ENCODE assay signal across 22 cellular contexts in the genomic region with DNA sequence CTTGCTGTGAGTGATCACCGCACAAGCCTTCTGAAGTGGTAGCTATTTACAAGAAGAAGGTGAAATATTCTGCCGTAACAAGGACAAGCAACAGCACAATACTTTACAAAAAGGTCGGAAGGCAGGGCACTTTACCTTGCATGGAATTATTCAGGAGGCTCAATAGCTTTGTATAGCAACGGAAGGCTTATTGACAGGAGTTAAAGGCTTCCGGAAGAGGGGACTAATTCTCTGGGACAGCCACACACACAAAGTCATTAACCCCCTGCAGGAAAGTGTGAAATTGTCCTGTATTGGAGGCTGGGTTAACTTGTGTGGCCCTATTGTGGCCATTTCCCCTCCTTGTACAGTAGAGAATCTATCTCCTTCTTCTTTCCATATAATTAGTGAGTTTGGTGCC.
DNase-seq lines count a peak whose midpoint lies in the region; ATAC-seq and TF ChIP-seq lines count a peak whose summit lies in the region.
"Had no signal": no experiment of that assay in that cellular context is flagged by ENCODE, and none has a peak within 500 bp of the region (broad histone marks: within the 10 kb centered on the region; RNA-seq: fewer than 3 reads in every experiment).

No MANE protein-coding gene starts in this region.

- POLR2A ChIA-PET in WTC11 (lab: Charles Lee): interaction anchor here (0.7 to 1.8 kb wide), 6 partner anchors 10 to 215 kb away, joined by 3 to 5 read pairs (median 4); a partner anchor contains a TSS

- H3K4me3 Mint-ChIP-seq in WTC11 (peak overlapping the region; percentile 28), nephron progenitor cell (peak overlapping the region; percentile 24)
- H3K4me3 Mint-ChIP-seq: CD4-positive, alpha-beta memory T cell had no signal

- H3K27me3 Mint-ChIP-seq in WTC11 (ENCODE audit: low read depth) (no peaks in the 10 kb centered on the region), nephron progenitor cell (ENCODE audit: low read depth, poor library complexity) (peaks cover 6% of the 10 kb centered on the region)
- H3K27me3 Mint-ChIP-seq: CD4-positive, alpha-beta memory T cell had no signal

- no peak for TF ChIP-seq CTCF in WTC11 (IDR thresholded peaks at IDR 0.05)
- TF ChIP-seq CTCF in nephron progenitor cell (IDR thresholded peaks at IDR 0.05): no peak

- H3K36me3 Mint-ChIP-seq in WTC11: no peaks in the 10 kb centered on the region
- H3K36me3 Mint-ChIP-seq in nephron progenitor cell (ENCODE audit: low read depth): no peaks in the 10 kb centered on the region
- H3K36me3 Mint-ChIP-seq: CD4-positive, alpha-beta memory T cell had no signal

- CTCF ChIA-PET in WTC11 (lab: Charles Lee): interaction anchor here (0.7 to 1.7 kb wide), 7 partner anchors 9 to 198 kb away, joined by 3 to 14 read pairs (median 4); a partner anchor contains a TSS

- H3K9me3 Mint-ChIP-seq in WTC11 (no peaks in the 10 kb centered on the region), nephron progenitor cell (no peaks in the 10 kb centered on the region)

- H3K27ac Mint-ChIP-seq in WTC11 (peak overlapping the region; percentile 99), nephron progenitor cell (no peak overlapping the region)
- H3K27ac Mint-ChIP-seq: CD4-positive, alpha-beta memory T cell had no signal

- DNase-seq in ELF-1 (ENCODE audit: low read depth, low spot score) (peak; percentile 82), WTC11 (ENCODE audit: low spot score) (peak; percentile 19), iPS DF 4.7 (ENCODE audit: extremely low read depth, low spot score) (peak; percentile 99), nephron progenitor cell (no peak), NCI-H1436 (lab: John Stamatoyannopoulos, UW) (no peak), pons (ENCODE audit: low spot score) (no peak)
- DNase-seq: Caco-2; CD4-positive, alpha-beta memory T cell; DMS 273 treated with DMSO at 0.1 percent for 48 hours; DMS79 treated with DMSO at 0.1 percent for 48 hours; GM23248; Kasumi-1; NCI-H1417; NCI-H187; NCI-H510A; NCI-H774; NK-92 treated with Interleukin-12 subunit alpha and Interleukin-12 subunit beta, amount 100 ng/mL, for 24 hours had no signal

- ATAC-seq in WTC11 (peak; percentile 74), GM19023 (IDR thresholded peaks at IDR 0.05; ENCODE audit: unreplicated experiment) (no peak), HG03175 (IDR thresholded peaks at IDR 0.05; ENCODE audit: unreplicated experiment) (no peak)
- ATAC-seq: HCT116, Panc1, SK-N-SH treated with all-trans-retinoic acid at 6 μM for 48 hours had no signal

- H3K4me1 Mint-ChIP-seq in WTC11 (peaks cover 83% of the 10 kb centered on the region), nephron progenitor cell (peaks cover 61% of the 10 kb centered on the region)

TF ChIP-seq in WTC11, 78 proteins besides CTCF, POLR2A, EP300 and RAD21 (continues in another document):
- TF ChIP-seq ESRRA (CRISPR knock-in tag; IDR thresholded peaks at IDR 0.05; ENCODE audit: borderline replicate concordance): no peak; the same call in 1 of the 2 replicates
- TF ChIP-seq, protein P1, sequence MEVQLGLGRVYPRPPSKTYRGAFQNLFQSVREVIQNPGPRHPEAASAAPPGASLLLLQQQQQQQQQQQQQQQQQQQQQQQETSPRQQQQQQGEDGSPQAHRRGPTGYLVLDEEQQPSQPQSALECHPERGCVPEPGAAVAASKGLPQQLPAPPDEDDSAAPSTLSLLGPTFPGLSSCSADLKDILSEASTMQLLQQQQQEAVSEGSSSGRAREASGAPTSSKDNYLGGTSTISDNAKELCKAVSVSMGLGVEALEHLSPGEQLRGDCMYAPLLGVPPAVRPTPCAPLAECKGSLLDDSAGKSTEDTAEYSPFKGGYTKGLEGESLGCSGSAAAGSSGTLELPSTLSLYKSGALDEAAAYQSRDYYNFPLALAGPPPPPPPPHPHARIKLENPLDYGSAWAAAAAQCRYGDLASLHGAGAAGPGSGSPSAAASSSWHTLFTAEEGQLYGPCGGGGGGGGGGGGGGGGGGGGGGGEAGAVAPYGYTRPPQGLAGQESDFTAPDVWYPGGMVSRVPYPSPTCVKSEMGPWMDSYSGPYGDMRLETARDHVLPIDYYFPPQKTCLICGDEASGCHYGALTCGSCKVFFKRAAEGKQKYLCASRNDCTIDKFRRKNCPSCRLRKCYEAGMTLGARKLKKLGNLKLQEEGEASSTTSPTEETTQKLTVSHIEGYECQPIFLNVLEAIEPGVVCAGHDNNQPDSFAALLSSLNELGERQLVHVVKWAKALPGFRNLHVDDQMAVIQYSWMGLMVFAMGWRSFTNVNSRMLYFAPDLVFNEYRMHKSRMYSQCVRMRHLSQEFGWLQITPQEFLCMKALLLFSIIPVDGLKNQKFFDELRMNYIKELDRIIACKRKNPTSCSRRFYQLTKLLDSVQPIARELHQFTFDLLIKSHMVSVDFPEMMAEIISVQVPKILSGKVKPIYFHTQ (CRISPR knock-in tag; IDR thresholded peaks at IDR 0.05): no peak
- TF ChIP-seq, protein P2, sequence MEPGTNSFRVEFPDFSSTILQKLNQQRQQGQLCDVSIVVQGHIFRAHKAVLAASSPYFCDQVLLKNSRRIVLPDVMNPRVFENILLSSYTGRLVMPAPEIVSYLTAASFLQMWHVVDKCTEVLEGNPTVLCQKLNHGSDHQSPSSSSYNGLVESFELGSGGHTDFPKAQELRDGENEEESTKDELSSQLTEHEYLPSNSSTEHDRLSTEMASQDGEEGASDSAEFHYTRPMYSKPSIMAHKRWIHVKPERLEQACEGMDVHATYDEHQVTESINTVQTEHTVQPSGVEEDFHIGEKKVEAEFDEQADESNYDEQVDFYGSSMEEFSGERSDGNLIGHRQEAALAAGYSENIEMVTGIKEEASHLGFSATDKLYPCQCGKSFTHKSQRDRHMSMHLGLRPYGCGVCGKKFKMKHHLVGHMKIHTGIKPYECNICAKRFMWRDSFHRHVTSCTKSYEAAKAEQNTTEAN (CRISPR knock-in tag; IDR thresholded peaks at IDR 0.05): peak; percentile 96; the same call in 1 of the 2 replicates
- no peak for TF ChIP-seq GTF2I (CRISPR knock-in tag; conservative IDR thresholded peaks at IDR 0.05)
- no peak for TF ChIP-seq CREB1 (CRISPR knock-in tag; IDR thresholded peaks at IDR 0.05)
- TF ChIP-seq FOXJ3 (CRISPR knock-in tag; IDR thresholded peaks at IDR 0.05; ENCODE audit: borderline replicate concordance): no peak
- TF ChIP-seq, protein P3, sequence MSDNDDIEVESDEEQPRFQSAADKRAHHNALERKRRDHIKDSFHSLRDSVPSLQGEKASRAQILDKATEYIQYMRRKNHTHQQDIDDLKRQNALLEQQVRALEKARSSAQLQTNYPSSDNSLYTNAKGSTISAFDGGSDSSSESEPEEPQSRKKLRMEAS (CRISPR knock-in tag; IDR thresholded peaks at IDR 0.05): peak; percentile 71; the same call in 1 of the 2 replicates
- TF ChIP-seq EMX1 (CRISPR knock-in tag; IDR thresholded peaks at IDR 0.05): no peak
- TF ChIP-seq ZNF263 (CRISPR knock-in tag; IDR thresholded peaks at IDR 0.05; ENCODE audit: low read depth): no peak
- TF ChIP-seq ZNF671 (CRISPR knock-in tag; IDR thresholded peaks at IDR 0.05): no peak
- TF ChIP-seq ZNF138 (CRISPR knock-in tag; conservative IDR thresholded peaks at IDR 0.05): no peak
- TF ChIP-seq NR1H2 (CRISPR knock-in tag; IDR thresholded peaks at IDR 0.05): no peak
- no peak for TF ChIP-seq NFYB (CRISPR knock-in tag; conservative IDR thresholded peaks at IDR 0.05; ENCODE audit: low read depth)
- TF ChIP-seq, protein P4, sequence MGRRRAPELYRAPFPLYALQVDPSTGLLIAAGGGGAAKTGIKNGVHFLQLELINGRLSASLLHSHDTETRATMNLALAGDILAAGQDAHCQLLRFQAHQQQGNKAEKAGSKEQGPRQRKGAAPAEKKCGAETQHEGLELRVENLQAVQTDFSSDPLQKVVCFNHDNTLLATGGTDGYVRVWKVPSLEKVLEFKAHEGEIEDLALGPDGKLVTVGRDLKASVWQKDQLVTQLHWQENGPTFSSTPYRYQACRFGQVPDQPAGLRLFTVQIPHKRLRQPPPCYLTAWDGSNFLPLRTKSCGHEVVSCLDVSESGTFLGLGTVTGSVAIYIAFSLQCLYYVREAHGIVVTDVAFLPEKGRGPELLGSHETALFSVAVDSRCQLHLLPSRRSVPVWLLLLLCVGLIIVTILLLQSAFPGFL (CRISPR knock-in tag; IDR thresholded peaks at IDR 0.05; ENCODE audit: borderline replicate concordance): no peak
- no peak for TF ChIP-seq IRF2 (CRISPR knock-in tag; IDR thresholded peaks at IDR 0.05; ENCODE audit: borderline replicate concordance, low read depth)
- TF ChIP-seq, protein P5, sequence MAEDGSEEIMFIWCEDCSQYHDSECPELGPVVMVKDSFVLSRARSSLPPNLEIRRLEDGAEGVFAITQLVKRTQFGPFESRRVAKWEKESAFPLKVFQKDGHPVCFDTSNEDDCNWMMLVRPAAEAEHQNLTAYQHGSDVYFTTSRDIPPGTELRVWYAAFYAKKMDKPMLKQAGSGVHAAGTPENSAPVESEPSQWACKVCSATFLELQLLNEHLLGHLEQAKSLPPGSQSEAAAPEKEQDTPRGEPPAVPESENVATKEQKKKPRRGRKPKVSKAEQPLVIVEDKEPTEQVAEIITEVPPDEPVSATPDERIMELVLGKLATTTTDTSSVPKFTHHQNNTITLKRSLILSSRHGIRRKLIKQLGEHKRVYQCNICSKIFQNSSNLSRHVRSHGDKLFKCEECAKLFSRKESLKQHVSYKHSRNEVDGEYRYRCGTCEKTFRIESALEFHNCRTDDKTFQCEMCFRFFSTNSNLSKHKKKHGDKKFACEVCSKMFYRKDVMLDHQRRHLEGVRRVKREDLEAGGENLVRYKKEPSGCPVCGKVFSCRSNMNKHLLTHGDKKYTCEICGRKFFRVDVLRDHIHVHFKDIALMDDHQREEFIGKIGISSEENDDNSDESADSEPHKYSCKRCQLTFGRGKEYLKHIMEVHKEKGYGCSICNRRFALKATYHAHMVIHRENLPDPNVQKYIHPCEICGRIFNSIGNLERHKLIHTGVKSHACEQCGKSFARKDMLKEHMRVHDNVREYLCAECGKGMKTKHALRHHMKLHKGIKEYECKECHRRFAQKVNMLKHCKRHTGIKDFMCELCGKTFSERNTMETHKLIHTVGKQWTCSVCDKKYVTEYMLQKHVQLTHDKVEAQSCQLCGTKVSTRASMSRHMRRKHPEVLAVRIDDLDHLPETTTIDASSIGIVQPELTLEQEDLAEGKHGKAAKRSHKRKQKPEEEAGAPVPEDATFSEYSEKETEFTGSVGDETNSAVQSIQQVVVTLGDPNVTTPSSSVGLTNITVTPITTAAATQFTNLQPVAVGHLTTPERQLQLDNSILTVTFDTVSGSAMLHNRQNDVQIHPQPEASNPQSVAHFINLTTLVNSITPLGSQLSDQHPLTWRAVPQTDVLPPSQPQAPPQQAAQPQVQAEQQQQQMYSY (CRISPR knock-in tag; IDR thresholded peaks at IDR 0.05): no peak
- TF ChIP-seq, protein P6, sequence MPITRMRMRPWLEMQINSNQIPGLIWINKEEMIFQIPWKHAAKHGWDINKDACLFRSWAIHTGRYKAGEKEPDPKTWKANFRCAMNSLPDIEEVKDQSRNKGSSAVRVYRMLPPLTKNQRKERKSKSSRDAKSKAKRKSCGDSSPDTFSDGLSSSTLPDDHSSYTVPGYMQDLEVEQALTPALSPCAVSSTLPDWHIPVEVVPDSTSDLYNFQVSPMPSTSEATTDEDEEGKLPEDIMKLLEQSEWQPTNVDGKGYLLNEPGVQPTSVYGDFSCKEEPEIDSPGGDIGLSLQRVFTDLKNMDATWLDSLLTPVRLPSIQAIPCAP (CRISPR knock-in tag; IDR thresholded peaks at IDR 0.05): no peak

Comparison
In these comparisons a context has a peak if more than half of its experiments do, and no peak if none do; other contexts are left out.
1. DNase-seq: peak in ELF-1 (single experiment), WTC11 (single experiment) and iPS DF 4.7 (single experiment); none in nephron progenitor cell (single experiment), NCI-H1436 (single experiment) and pons (single experiment).